ENCODE assay signal across 8 cellular contexts in the genomic region with DNA sequence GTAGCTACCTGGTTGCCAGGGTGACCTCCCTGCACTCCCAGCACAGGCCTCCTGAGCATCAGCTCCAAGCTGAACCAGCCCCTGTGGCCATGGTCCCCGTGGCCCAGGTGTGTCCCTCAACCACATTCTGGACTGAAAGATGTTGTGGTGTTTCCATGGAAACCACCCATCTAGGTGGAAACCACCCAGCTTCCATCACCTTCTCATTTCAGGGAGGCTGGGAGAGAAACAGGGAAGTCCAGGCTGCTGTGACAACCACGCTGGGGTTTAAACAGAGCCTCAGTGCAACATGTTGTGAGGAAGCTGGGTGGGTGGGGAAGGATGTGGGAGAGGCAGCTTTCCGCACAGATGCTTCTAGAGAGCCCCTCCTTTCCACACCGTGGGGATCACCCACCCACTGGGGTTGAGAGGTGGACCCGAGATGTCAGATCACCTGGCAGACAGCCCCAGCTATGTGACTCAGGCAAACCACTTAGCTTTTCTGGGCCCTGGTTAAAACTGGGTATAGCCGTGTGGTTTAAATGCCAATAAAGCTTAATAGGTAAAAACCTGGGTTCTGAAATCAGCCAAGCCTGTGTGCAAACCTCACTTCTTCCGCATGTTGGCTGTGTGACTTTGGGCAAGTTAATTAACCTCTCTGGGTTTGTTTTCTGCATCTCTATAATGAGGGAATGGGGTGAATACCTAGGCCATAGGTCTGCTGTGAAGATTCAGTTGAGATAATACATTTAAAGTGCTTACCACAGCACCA.
DNase-seq lines count a peak whose midpoint lies in the region; ATAC-seq and TF ChIP-seq lines count a peak whose summit lies in the region.

No MANE protein-coding gene starts in this region.

- peak overlapping the region; percentile 91 for H3K27ac Mint-ChIP-seq in stimulated activated memory B cell treated with anti-CD40 and anti-IgM and Interleukin-4, amounts not matched to agents 10 μg/mL and 1 μg/mL and 100 μg/mL, for 72 hours

- H4K20me1 ChIP-seq in MM.1S (ENCODE audit: insufficient read depth, low read length) = no peaks in the 10 kb centered on the region

- no peaks in the 10 kb centered on the region for H3K79me2 ChIP-seq in MM.1S (ENCODE audit: low read length)

- no peaks in the 10 kb centered on the region for H3K9me2 ChIP-seq in MM.1S (replicated peaks; ENCODE audit: insufficient read depth, low read length)

- TF ChIP-seq CTCF in GM10266 (IDR thresholded peaks at IDR 0.05; ENCODE audit: control insufficient read depth, insufficient read depth, low read depth, missing control alignments) (no peak), MM.1S (IDR thresholded peaks at IDR 0.05; ENCODE audit: low read length) (no peak)

- no peaks in the 10 kb centered on the region for H3K9me3 ChIP-seq in MM.1S (replicated peaks; ENCODE audit: insufficient read depth, low read length)

- H3K4me3 ChIP-seq in MM.1S (ENCODE audit: low read length) = no peak overlapping the region

- H3K9ac ChIP-seq in MM.1S (ENCODE audit: low read length) = no peak overlapping the region

- H3K27ac ChIP-seq in cingulate gyrus (ENCODE audit: low read depth, low read length) = peak overlapping the region; percentile 54
- no peak overlapping the region for H3K27ac ChIP-seq in MM.1S (ENCODE audit: low read length)

- H3K4me1 ChIP-seq in MM.1S (ENCODE audit: low read length) = no peaks in the 10 kb centered on the region

- no peaks in the 10 kb centered on the region; the same call in 1 of the 2 replicates for H3K36me3 ChIP-seq in MM.1S (replicated peaks; ENCODE audit: insufficient read depth, low read length)

- no peaks in the 10 kb centered on the region for H3K27me3 Mint-ChIP-seq in stimulated activated memory B cell treated with anti-CD40 and anti-IgM and Interleukin-4, amounts not matched to agents 10 μg/mL and 1 μg/mL and 100 μg/mL, for 72 hours

- H3K4me2 ChIP-seq in MM.1S (ENCODE audit: low read depth, low read length) = no peak overlapping the region

- no peak overlapping the region for H2AFZ ChIP-seq in MM.1S (ENCODE audit: low read length)

- no peaks in the 10 kb centered on the region for H3F3A ChIP-seq in MM.1S (ENCODE audit: insufficient read depth, low read length)

- peaks cover 100% of the 10 kb centered on the region for H3K4me1 Mint-ChIP-seq in stimulated activated memory B cell treated with anti-CD40 and anti-IgM and Interleukin-4, amounts not matched to agents 10 μg/mL and 1 μg/mL and 100 μg/mL, for 72 hours

- peak; percentile 64 for DNase-seq in GM10266 (ENCODE audit: extremely low spot score)
- DNase-seq in T-helper 2 cell = peak in 4 of 5 experiments; percentile 53 to 87 (median 64)
- DNase-seq in NCI-H2107 (lab: John Stamatoyannopoulos, UW) = no peak
- DNase-seq in cortex of kidney (lab: John Stamatoyannopoulos, UW) = no peak
- DNase-seq in MM.1S = no peak

- no peaks in the 10 kb centered on the region for H3K9me3 Mint-ChIP-seq in stimulated activated memory B cell treated with anti-CD40 and anti-IgM and Interleukin-4, amounts not matched to agents 10 μg/mL and 1 μg/mL and 100 μg/mL, for 72 hours

- no peaks in the 10 kb centered on the region for H3K27me3 ChIP-seq in MM.1S (replicated peaks; ENCODE audit: insufficient read depth, low read length)

- H3K4me3 Mint-ChIP-seq in stimulated activated memory B cell treated with anti-CD40 and anti-IgM and Interleukin-4, amounts not matched to agents 10 μg/mL and 1 μg/mL and 100 μg/mL, for 72 hours = peak overlapping the region; percentile 34

- ATAC-seq in GM21825 (IDR thresholded peaks at IDR 0.05; ENCODE audit: unreplicated experiment) = peak; percentile 35
- peak; percentile 78 for ATAC-seq in stimulated activated memory B cell treated with anti-CD40 and anti-IgM and Interleukin-4, amounts not matched to agents 10 μg/mL and 1 μg/mL and 100 μg/mL, for 72 hours

- H3K36me3 Mint-ChIP-seq in stimulated activated memory B cell treated with anti-CD40 and anti-IgM and Interleukin-4, amounts not matched to agents 10 μg/mL and 1 μg/mL and 100 μg/mL, for 72 hours = peaks cover 66% of the 10 kb centered on the region

Comparison
In these comparisons a context has a peak if more than half of its experiments do, and no peak if none do; other contexts are left out.
1. DNase-seq: peak in GM10266 (single experiment) and T-helper 2 cell (4 of 5); none in NCI-H2107 (single experiment), cortex of kidney (single experiment) and MM.1S (single experiment).